ENCODE assay signal across 9 cellular contexts in genomic region chr3:160921020-160921635, GRCh38.
A peak's percentile ranks its signal among the peaks of the same experiment; 100 is the strongest.
DNase-seq lines count a peak whose midpoint lies in the region; ATAC-seq, FAIRE-seq and TF ChIP-seq lines count a peak whose summit lies in the region.
"Had no signal": no experiment of that assay in that cellular context is flagged by ENCODE, and none has a peak within 500 bp of the region (broad histone marks: within the 10 kb centered on the region; RNA-seq: fewer than 3 reads in every experiment).

No MANE protein-coding gene starts in this region.

- no peak overlapping the region for H3T11ph ChIP-seq in H9 (ENCODE audit: low read length)

- no peak overlapping the region for H3K56ac ChIP-seq in H9 (ENCODE audit: insufficient read length, low read depth, low read length)

- in situ Hi-C loops in transverse colon (cut with MboI; ENCODE audit: low pct_ligation_motif_present in 1 of 4, low pct_unique_long_range_greater_than_20kb in 1 of 4, low sequenced_read_pairs in 3 of 4) = no loop called here

- H3K27me3 Mint-ChIP-seq in H9 (ENCODE audit: low read depth) (no peaks in the 10 kb centered on the region), astrocyte (ENCODE audit: low read depth, unreplicated experiment) (peaks cover 1% of the 10 kb centered on the region)

- no peak overlapping the region for H3K4me3 ChIP-seq in astrocyte (ENCODE audit: insufficient read depth, low read depth, low read length)
- no peak overlapping the region for H3K4me3 ChIP-seq in transverse colon

- H3K27me3 ChIP-seq in H9 (ENCODE audit: insufficient read depth, low read length) (no peaks in the 10 kb centered on the region), astrocyte (ENCODE audit: insufficient read depth, low read length) (no peaks in the 10 kb centered on the region), transverse colon (no peaks in the 10 kb centered on the region)

- WGBS in H9 (ENCODE audit: extremely low coverage, insufficient read length, low lambda C conversion rate) = no CpG with 5 or more reads among the region's 4 CpGs
- WGBS in transverse colon (ENCODE audit: low coverage in 1 of 2), 2 donors = 36 to 40% methylated on average over 4 of the region's 4 CpGs

- H3K23me2 ChIP-seq in H9 (ENCODE audit: insufficient read length, low read depth, low read length, poor library complexity, severe bottlenecking) = no peaks in the 10 kb centered on the region

- no peak overlapping the region for H4K8ac ChIP-seq in H9 (replicated peaks; ENCODE audit: insufficient read length, low read depth, low read length)

- no peak overlapping the region for H3K23ac ChIP-seq in H9 (ENCODE audit: insufficient read length, low read depth, low read length)

- no peaks in the 10 kb centered on the region for H3K79me1 ChIP-seq in H9 (ENCODE audit: insufficient read depth, low read depth, low read length, poor library complexity, severe bottlenecking)

- H3K27ac Mint-ChIP-seq in H9 (no peak overlapping the region), astrocyte (ENCODE audit: unreplicated experiment) (no peak overlapping the region)
- H3K27ac Mint-ChIP-seq: activated naive CD8-positive, alpha-beta T cell treated with anti-CD3 and anti-CD28 coated beads, Interleukin-2, amount 10 ng/mL, durations not matched to agents 7 days and 5 days had no signal

- H2AK5ac ChIP-seq in H9 (ENCODE audit: insufficient read length, low read length) = no peak overlapping the region

- no peak overlapping the region for H3K18ac ChIP-seq in H9 (ENCODE audit: insufficient read length, low read depth, low read length)

- no peak overlapping the region for H3K4ac ChIP-seq in H9 (ENCODE audit: low read depth, low read length)

- H3K9ac ChIP-seq in H9 (ENCODE audit: extremely low read depth, insufficient read length, low read length) (no peak overlapping the region), astrocyte (ENCODE audit: low read length) (no peak overlapping the region)

- H3K4me2 ChIP-seq in H9 (ENCODE audit: insufficient read depth, insufficient read length, low read length) = no peak overlapping the region
- H3K4me2 ChIP-seq in astrocyte (ENCODE audit: low read length) = no peak overlapping the region

- TF ChIP-seq POLR2A in transverse colon (IDR thresholded peaks at IDR 0.05) = no peak

- H3K4me3 Mint-ChIP-seq in H9 = no peak overlapping the region
- H3K4me3 Mint-ChIP-seq in astrocyte (ENCODE audit: unreplicated experiment) = no peak overlapping the region
- H3K4me3 Mint-ChIP-seq: activated naive CD8-positive, alpha-beta T cell treated with anti-CD3 and anti-CD28 coated beads, Interleukin-2, amount 10 ng/mL, durations not matched to agents 7 days and 5 days had no signal

- H4K20me1 ChIP-seq in H9 (ENCODE audit: control insufficient read depth, insufficient read depth, insufficient read length) (no peaks in the 10 kb centered on the region), astrocyte (ENCODE audit: insufficient read depth, low read length) (no peaks in the 10 kb centered on the region)

- TF ChIP-seq EP300 in transverse colon (IDR thresholded peaks at IDR 0.05; ENCODE audit: low read depth) = no peak

- H2BK20ac ChIP-seq in H9 (ENCODE audit: low read depth, low read length, poor library complexity, severe bottlenecking) = no peak overlapping the region

- H3K9me3 ChIP-seq in H9 (ENCODE audit: control insufficient read depth, low read depth, low read length) (no peaks in the 10 kb centered on the region), astrocyte (ENCODE audit: insufficient read depth, low read depth, low read length) (no peaks in the 10 kb centered on the region), transverse colon (no peaks in the 10 kb centered on the region)

- H2AFZ ChIP-seq in H9 (ENCODE audit: low read length) (no peak overlapping the region), astrocyte (ENCODE audit: low read depth, low read length) (no peak overlapping the region)

- H2BK5ac ChIP-seq in H9 (ENCODE audit: insufficient read length, low read length) = no peak overlapping the region

- H2BK12ac ChIP-seq in H9 (ENCODE audit: insufficient read length, low read depth, low read length) = no peak overlapping the region

- intact Hi-C loops in transverse colon (cut with DNase I; ENCODE audit: low total_unique reads) = no loop called here

- no peak overlapping the region for H2BK120ac ChIP-seq in H9 (ENCODE audit: low read depth, low read length, poor library complexity, severe bottlenecking)

- H3K14ac ChIP-seq in H9 (ENCODE audit: insufficient read depth, low read length) = no peak overlapping the region

- DNase-seq in NCI-H1417 (lab: John Stamatoyannopoulos, UW) (peak; percentile 7 to 57 (median 35)), NCI-H1417 treated with DMSO at 0.1 percent for 48 hours (lab: John Stamatoyannopoulos, UW) (no peak), H9 (peak; percentile 36), NCI-H2029 treated with DMSO at 0.1 percent for 48 hours (lab: John Stamatoyannopoulos, UW) (peak; percentile 1), astrocyte (ENCODE audit: low read depth) (peak; percentile 16), iPS-NIHi7 (ENCODE audit: extremely low spot score) (peak; percentile 59), transverse colon (no peak)
- DNase-seq: activated naive CD8-positive, alpha-beta T cell treated with anti-CD3 and anti-CD28 coated beads, Interleukin-2, amount 10 ng/mL, durations not matched to agents 7 days and 5 days had no signal

- H3K27ac ChIP-seq in H9 (ENCODE audit: insufficient read length, low read depth, low read length) (no peak overlapping the region), astrocyte (ENCODE audit: low read depth, low read length) (no peak overlapping the region), transverse colon (no peak overlapping the region)

- H3K79me2 ChIP-seq in H9 (ENCODE audit: insufficient read depth, low read length) (no peaks in the 10 kb centered on the region), astrocyte (ENCODE audit: insufficient read depth, low read length) (no peaks in the 10 kb centered on the region)

- H4K91ac ChIP-seq in H9 (ENCODE audit: insufficient read length, low read depth, low read length) = no peak overlapping the region

- TF ChIP-seq CTCF in H9 (conservative IDR thresholded peaks at IDR 0.05) (peak; percentile 86), astrocyte (IDR thresholded peaks at IDR 0.05; ENCODE audit: insufficient read depth, low read depth, low read length) (peak; percentile 96), transverse colon (IDR thresholded peaks at IDR 0.05) (peak; percentile 60 to 78 (median 71))

- H3K4me1 Mint-ChIP-seq in H9 (peaks cover 2 to 8% of the 10 kb centered on the region in 2 experiments), astrocyte (ENCODE audit: low read depth, unreplicated experiment) (peaks cover 2% of the 10 kb centered on the region)
- H3K4me1 Mint-ChIP-seq: activated naive CD8-positive, alpha-beta T cell treated with anti-CD3 and anti-CD28 coated beads, Interleukin-2, amount 10 ng/mL, durations not matched to agents 7 days and 5 days had no signal

- H4K5ac ChIP-seq in H9 (ENCODE audit: insufficient read length, low read depth, low read length) = no peak overlapping the region

- H3K4me1 ChIP-seq in H9 (ENCODE audit: insufficient read depth, low read length) = no peaks in the 10 kb centered on the region
- no peaks in the 10 kb centered on the region for H3K4me1 ChIP-seq in astrocyte (ENCODE audit: insufficient read depth, low read length)
- no peaks in the 10 kb centered on the region for H3K4me1 ChIP-seq in transverse colon

- no peaks in the 10 kb centered on the region for H3K36me3 ChIP-seq in astrocyte (ENCODE audit: insufficient read depth, low read length)
- no peaks in the 10 kb centered on the region for H3K36me3 ChIP-seq in transverse colon

- H3K36me3 Mint-ChIP-seq in H9 (ENCODE audit: insufficient read depth in 1 of 3, low read depth in 3 of 3) (no peaks in the 10 kb centered on the region), astrocyte (ENCODE audit: low read depth, unreplicated experiment) (no peaks in the 10 kb centered on the region)
- H3K36me3 Mint-ChIP-seq: activated naive CD8-positive, alpha-beta T cell treated with anti-CD3 and anti-CD28 coated beads, Interleukin-2, amount 10 ng/mL, durations not matched to agents 7 days and 5 days had no signal

- no peak overlapping the region for H2BK15ac ChIP-seq in H9 (ENCODE audit: low read depth, low read length)

- peak; percentile 17 for FAIRE-seq in astrocyte (lab: Jason Lieb, UNC)

- H3K9me3 Mint-ChIP-seq in H9 (no peaks in the 10 kb centered on the region), astrocyte (ENCODE audit: unreplicated experiment) (no peaks in the 10 kb centered on the region)
- H3K9me3 Mint-ChIP-seq: activated naive CD8-positive, alpha-beta T cell treated with anti-CD3 and anti-CD28 coated beads, Interleukin-2, amount 10 ng/mL, durations not matched to agents 7 days and 5 days had no signal

- no peak for ATAC-seq in activated CD4-positive, CD25-positive, alpha-beta regulatory T cell treated with anti-CD3 and anti-CD28 coated beads, Interleukin-2, amount 50 U/mL, for 24 hours

Comparison
In these comparisons a context has a peak if more than half of its experiments do, and no peak if none do; other contexts are left out.
1. DNase-seq: peak in NCI-H1417 (3 of 3), H9 (single experiment), NCI-H2029 treated with DMSO at 0.1 percent for 48 hours (single experiment), astrocyte (single experiment) and iPS-NIHi7 (single experiment); none in NCI-H1417 treated with DMSO at 0.1 percent for 48 hours (single experiment) and transverse colon (single experiment).
2. Peak in every context shown above with its lines, with median percentiles within 50 percentile points of each other: CTCF ChIP-seq.